In genomic region chr2:170762760-170763159, GRCh38 we compare ENCODE assay signal across 2 cellular contexts.
TF ChIP-seq lines count a peak whose summit lies in the region.

No MANE protein-coding gene starts in this region.

TF ChIP-seq in HepG2, 621 proteins besides CTCF, POLR2A, EP300 and RAD21:
- TF ChIP-seq CERS6 (CRISPR knock-in tag; IDR thresholded peaks at IDR 0.05) (no peak), MAFF (IDR thresholded peaks at IDR 0.05; ENCODE audit: low read depth, low read length) (peak; percentile 76), ZNF704 (CRISPR knock-in tag; IDR thresholded peaks at IDR 0.05; ENCODE audit: borderline replicate concordance) (no peak), ZFP36 (IDR thresholded peaks at IDR 0.05; ENCODE audit: borderline replicate concordance, low read depth, low read length, partially characterized antibody) (no peak), MAFK (conservative IDR thresholded peaks at IDR 0.05 in 1 of 2, IDR thresholded peaks at IDR 0.05 in 1 of 2; ENCODE audit: low read length in 2 of 2) (peak; percentile 83 to 89), FUBP1 (CRISPR knock-in tag; IDR thresholded peaks at IDR 0.05; ENCODE audit: borderline replicate concordance) (no peak)
- TF ChIP-seq, protein P1, sequence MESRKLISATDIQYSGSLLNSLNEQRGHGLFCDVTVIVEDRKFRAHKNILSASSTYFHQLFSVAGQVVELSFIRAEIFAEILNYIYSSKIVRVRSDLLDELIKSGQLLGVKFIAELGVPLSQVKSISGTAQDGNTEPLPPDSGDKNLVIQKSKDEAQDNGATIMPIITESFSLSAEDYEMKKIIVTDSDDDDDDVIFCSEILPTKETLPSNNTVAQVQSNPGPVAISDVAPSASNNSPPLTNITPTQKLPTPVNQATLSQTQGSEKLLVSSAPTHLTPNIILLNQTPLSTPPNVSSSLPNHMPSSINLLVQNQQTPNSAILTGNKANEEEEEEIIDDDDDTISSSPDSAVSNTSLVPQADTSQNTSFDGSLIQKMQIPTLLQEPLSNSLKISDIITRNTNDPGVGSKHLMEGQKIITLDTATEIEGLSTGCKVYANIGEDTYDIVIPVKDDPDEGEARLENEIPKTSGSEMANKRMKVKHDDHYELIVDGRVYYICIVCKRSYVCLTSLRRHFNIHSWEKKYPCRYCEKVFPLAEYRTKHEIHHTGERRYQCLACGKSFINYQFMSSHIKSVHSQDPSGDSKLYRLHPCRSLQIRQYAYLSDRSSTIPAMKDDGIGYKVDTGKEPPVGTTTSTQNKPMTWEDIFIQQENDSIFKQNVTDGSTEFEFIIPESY (CRISPR knock-in tag; IDR thresholded peaks at IDR 0.05): 0 out of 2 replicates have a peak, but pooled peaks have one; percentile 24

TF ChIP-seq in H1, 55 proteins besides CTCF, POLR2A, EP300 and RAD21:
- no peak for TF ChIP-seq BRCA1 (IDR thresholded peaks at IDR 0.05; ENCODE audit: low read depth, low read length)
